8 cellular contexts compared by ENCODE assay signal in genomic region chr19:32581704-32582164, GRCh38. TPM values are rescaled to one million over a fixed set of nuclear protein-coding genes. Genes with fewer than 3 reads are reported as not detected.
A peak's percentile ranks its signal among the peaks of the same experiment; 100 is the strongest.
DNase-seq lines count a peak whose midpoint lies in the region; ATAC-seq and TF ChIP-seq lines count a peak whose summit lies in the region.

No MANE protein-coding gene starts in this region.

- peak; percentile 32 for DNase-seq in AG20443 (ENCODE audit: low spot score)
- peak; percentile 9 for DNase-seq in NOMO-1 treated with DMSO at 0.1 percent for 48 hours (lab: John Stamatoyannopoulos, UW; ENCODE audit: unreplicated experiment)
- DNase-seq in chondrocyte (ENCODE audit: low spot score): no peak
- no peak for DNase-seq in left lobe of liver (ENCODE audit: low spot score)
- DNase-seq in thoracic aorta (ENCODE audit: low spot score): no peak
- no peak for DNase-seq in HK-2 (ENCODE audit: unreplicated experiment)

- peak; percentile 7 for ATAC-seq in GM21529 (IDR thresholded peaks at IDR 0.05; ENCODE audit: unreplicated experiment)
- ATAC-seq in left lobe of liver: peak; percentile 37
- no peak for ATAC-seq in thoracic aorta (ENCODE audit: insufficient number of reproducible peaks, low FRiP score, low read depth)
- ATAC-seq in GM18520 (IDR thresholded peaks at IDR 0.05; ENCODE audit: unreplicated experiment): no peak

- peak overlapping the region; percentile 53 to 78 for H3K27ac ChIP-seq in thoracic aorta

- peaks cover 4 to 13% of the 10 kb centered on the region in 2 donors for H3K4me1 ChIP-seq in thoracic aorta (ENCODE audit: control insufficient read depth in 1 of 2, low read depth in 2 of 2)

- H3K9me3 Mint-ChIP-seq in chondrocyte (ENCODE audit: low read depth): no peaks in the 10 kb centered on the region

- TF ChIP-seq CTCF in chondrocyte (IDR thresholded peaks at IDR 0.05) (no peak), thoracic aorta (IDR thresholded peaks at IDR 0.05) (no peak)

- no peaks in the 10 kb centered on the region for H3K9me3 ChIP-seq in thoracic aorta

- H3K27me3 ChIP-seq in thoracic aorta (replicated peaks; ENCODE audit: insufficient read depth): no peaks in the 10 kb centered on the region

- peaks cover 18% of the 10 kb centered on the region for H3K36me3 ChIP-seq in thoracic aorta

- H3K36me3 Mint-ChIP-seq in chondrocyte (ENCODE audit: low read depth): peaks cover 11% of the 10 kb centered on the region

- H3K27me3 Mint-ChIP-seq in chondrocyte (ENCODE audit: low read depth): peaks cover 6% of the 10 kb centered on the region

- peak overlapping the region; percentile 80 for H3K27ac Mint-ChIP-seq in chondrocyte (ENCODE audit: unreplicated experiment)

- peak overlapping the region; percentile 89 for H3K4me3 Mint-ChIP-seq in chondrocyte (ENCODE audit: unreplicated experiment)

- peak overlapping the region; percentile 99 for H3K4me3 ChIP-seq in thoracic aorta

- peaks cover 17% of the 10 kb centered on the region for H3K4me1 Mint-ChIP-seq in chondrocyte (ENCODE audit: low read depth)

RNA-seq across cellular contexts. Expression of gene PDCD5, which starts 0.7 kb away (rescaled TPM):
- total RNA-seq in chondrocyte (108 to 119 TPM (median 111 TPM) in 3 replicates), left lobe of liver (32.7 TPM), thoracic aorta (100 to 1,000 TPM in 1 of 2 donors, 10 to 100 TPM in 1; 76.0 to 105 TPM)

Comparison
In these comparisons a context has a peak if more than half of its experiments do, and no peak if none do; other contexts are left out.
1. DNase-seq: peak in AG20443 (single experiment) and NOMO-1 treated with DMSO at 0.1 percent for 48 hours (single experiment); none in chondrocyte (single experiment), left lobe of liver (single experiment), thoracic aorta (single experiment) and HK-2 (single experiment).
2. ATAC-seq: peak in GM21529 (single experiment) and left lobe of liver (single experiment); none in thoracic aorta (single experiment) and GM18520 (single experiment).